ENCODE assay signal across 12 cellular contexts in the genomic region with DNA sequence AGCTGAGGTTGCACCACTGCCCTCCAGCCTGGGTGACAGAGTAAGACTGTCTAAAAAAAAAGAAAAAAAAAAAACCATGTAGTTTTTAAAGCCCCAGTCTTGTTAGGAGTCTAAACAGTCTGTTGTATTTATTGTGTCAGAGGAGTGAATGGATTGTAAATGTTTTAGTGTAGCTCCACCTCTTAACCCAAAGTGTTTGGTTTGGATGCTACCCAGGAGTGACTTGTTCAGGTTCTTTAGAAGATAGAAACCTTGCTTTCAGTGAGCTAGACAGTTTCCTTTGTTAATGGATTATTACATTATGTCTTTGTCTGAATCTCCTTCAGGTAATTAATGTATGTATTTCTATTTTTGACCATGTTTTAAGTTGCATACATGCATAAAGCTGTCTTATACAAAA.
DNase-seq lines count a peak whose midpoint lies in the region; ATAC-seq and TF ChIP-seq lines count a peak whose summit lies in the region.
"Had no signal": no experiment of that assay in that cellular context is flagged by ENCODE, and none has a peak within 500 bp of the region (broad histone marks: within the 10 kb centered on the region; RNA-seq: fewer than 3 reads in every experiment).

No MANE protein-coding gene starts in this region.

- H2AK9ac ChIP-seq in IMR-90 (replicated peaks; ENCODE audit: low read depth, low read length, poor library complexity): no peak overlapping the region

- intact Hi-C loops in IMR-90 (cut with micrococcal nuclease) (no loop called here), left colon (cut with DNase I, micrococcal nuclease) (no loop called here)

- no peaks in the 10 kb centered on the region for H3K36me3 ChIP-seq in IMR-90 (ENCODE audit: control insufficient read depth, insufficient read depth, low read length)

- H4K91ac ChIP-seq in IMR-90 (ENCODE audit: insufficient read depth, low read depth, low read length): no peak overlapping the region

- POLR2A ChIA-PET in IMR-90 (lab: Charles Lee; ENCODE audit: unreplicated experiment): no interaction called here

- H3K18ac ChIP-seq in IMR-90 (ENCODE audit: low read depth, low read length): no peak overlapping the region

- no peak overlapping the region for H4K8ac ChIP-seq in IMR-90 (ENCODE audit: low read depth in 2 of 2, low read length in 2 of 2)

- peaks cover 5% of the 10 kb centered on the region for H3K4me1 Mint-ChIP-seq in stimulated activated effector memory CD8-positive, alpha-beta T cell treated with anti-CD3 and anti-CD28 coated beads, Interleukin-12 subunit alpha, Interleukin-12 subunit beta, amount 100 ng/mL, for 72 hours
- H3K4me1 Mint-ChIP-seq: activated CD4-positive, alpha-beta T cell treated with anti-CD3 and anti-CD28 coated beads, Interleukin-2, amount 10 ng/mL, durations not matched to agents 24 days and 14 days had no signal

- no peaks in the 10 kb centered on the region for H3K9me3 Mint-ChIP-seq in stimulated activated effector memory CD8-positive, alpha-beta T cell treated with anti-CD3 and anti-CD28 coated beads, Interleukin-12 subunit alpha, Interleukin-12 subunit beta, amount 100 ng/mL, for 72 hours
- H3K9me3 Mint-ChIP-seq: activated CD4-positive, alpha-beta T cell treated with anti-CD3 and anti-CD28 coated beads, Interleukin-2, amount 10 ng/mL, durations not matched to agents 24 days and 14 days; CD4-positive, alpha-beta memory T cell; IgD-negative memory B cell had no signal

- no peak overlapping the region for H2AFZ ChIP-seq in IMR-90 (replicated peaks; ENCODE audit: low read length, poor library complexity)

- no peaks in the 10 kb centered on the region for H3K9me1 ChIP-seq in IMR-90 (ENCODE audit: insufficient read depth, low read length)

- H3K27me3 ChIP-seq in IMR-90 (ENCODE audit: control insufficient read depth, insufficient read depth, low read length): no peaks in the 10 kb centered on the region

- no peak for TF ChIP-seq POLR2A in IMR-90 (IDR thresholded peaks at IDR 0.05; ENCODE audit: low read depth, low read length)

- no peaks in the 10 kb centered on the region for H3K36me3 Mint-ChIP-seq in stimulated activated effector memory CD8-positive, alpha-beta T cell treated with anti-CD3 and anti-CD28 coated beads, Interleukin-12 subunit alpha, Interleukin-12 subunit beta, amount 100 ng/mL, for 72 hours
- H3K36me3 Mint-ChIP-seq: IgD-negative memory B cell had no signal

- TF ChIP-seq CTCF in IMR-90 (conservative IDR thresholded peaks at IDR 0.05; ENCODE audit: low read depth, low read length) (no peak), astrocyte of the cerebellum (IDR thresholded peaks at IDR 0.05; ENCODE audit: low read depth, low read length, missing control alignments) (no peak), GM13976 (IDR thresholded peaks at IDR 0.05; ENCODE audit: borderline replicate concordance, control extremely low read depth, extremely low read depth, insufficient read depth, missing control alignments) (no peak)

- H3K56ac ChIP-seq in IMR-90 (ENCODE audit: extremely low read depth, insufficient read depth, low read length): no peak overlapping the region

- dilution Hi-C loops in IMR-90 (cut with HindIII; ENCODE audit: low sequenced_read_pairs, unreplicated experiment): no loop called here

- in situ Hi-C loops in IMR-90 (cut with MboI; ENCODE audit: low sequenced_read_pairs): no loop called here
- in situ Hi-C loops in astrocyte of the cerebellum (cut with HindIII; ENCODE audit: low sequenced_read_pairs): no loop called here
- in situ Hi-C loops in GM13976 (cut with MboI; ENCODE audit: low sequenced_read_pairs, unreplicated experiment): no loop called here

- H2BK20ac ChIP-seq in IMR-90 (ENCODE audit: low read depth, low read length): no peak overlapping the region

- no peak overlapping the region for H3K9ac ChIP-seq in IMR-90 (ENCODE audit: low read depth, low read length)

- H3K4ac ChIP-seq in IMR-90 (ENCODE audit: low read depth, low read length): no peak overlapping the region

- H4K20me1 ChIP-seq in IMR-90 (ENCODE audit: insufficient read depth, low read length): no peaks in the 10 kb centered on the region

- H3K27ac Mint-ChIP-seq in stimulated activated effector memory CD8-positive, alpha-beta T cell treated with anti-CD3 and anti-CD28 coated beads, Interleukin-12 subunit alpha, Interleukin-12 subunit beta, amount 100 ng/mL, for 72 hours: no peak overlapping the region
- H3K27ac Mint-ChIP-seq: activated CD4-positive, alpha-beta T cell treated with anti-CD3 and anti-CD28 coated beads, Interleukin-2, amount 10 ng/mL, durations not matched to agents 24 days and 14 days; CD4-positive, alpha-beta memory T cell; IgD-negative memory B cell had no signal

- no peak overlapping the region for H3K4me3 ChIP-seq in IMR-90 (ENCODE audit: insufficient read depth, low read depth, low read length)
- no peak overlapping the region for H3K4me3 ChIP-seq in astrocyte of the cerebellum (ENCODE audit: low read depth, low read length)

- no peak overlapping the region for H3K4me2 ChIP-seq in IMR-90 (ENCODE audit: low read depth, low read length)

- H2AK5ac ChIP-seq in IMR-90 (ENCODE audit: low read depth, low read length): no peak overlapping the region

- BruUV-seq in IMR-90 (replicated peaks; lab: Mats Ljungman, UMichigan): no TSS peak

- H2BK5ac ChIP-seq in IMR-90 (ENCODE audit: low read depth, low read length, poor library complexity, severe bottlenecking): no peak overlapping the region

- peak; percentile 60; the same call in 1 of the 2 replicates for ATAC-seq in IMR-90 (ENCODE audit: low read depth)
- peak; percentile 96 for ATAC-seq in left colon
- ATAC-seq in GM21786 (IDR thresholded peaks at IDR 0.05; ENCODE audit: unreplicated experiment): no peak
- no peak for ATAC-seq in stimulated activated effector memory CD8-positive, alpha-beta T cell treated with anti-CD3 and anti-CD28 coated beads, Interleukin-12 subunit alpha, Interleukin-12 subunit beta, amount 100 ng/mL, for 72 hours

- no peak overlapping the region for H2BK120ac ChIP-seq in IMR-90 (ENCODE audit: low read depth, low read length)

- H3K9me3 ChIP-seq in IMR-90 (ENCODE audit: control insufficient read depth, insufficient read depth, low read length): no peaks in the 10 kb centered on the region

- no peak overlapping the region for H3K27ac ChIP-seq in IMR-90 (ENCODE audit: insufficient read depth, low read length)

- TF ChIP-seq RAD21 in IMR-90 (IDR thresholded peaks at IDR 0.05; ENCODE audit: low read length): no peak

- peaks cover 21 to 24% of the 10 kb centered on the region in 2 experiments; a peak in 3 of 4 replicates for H3K79me1 ChIP-seq in IMR-90 (ENCODE audit: low read depth in 1 of 2, low read length in 2 of 2)

- H3K14ac ChIP-seq in IMR-90 (replicated peaks; ENCODE audit: low read depth, low read length): no peak overlapping the region

- 0 out of 2 replicates have a peak, but pooled peaks cover 2% of the 10 kb centered on the region for H3K4me1 ChIP-seq in IMR-90 (ENCODE audit: control insufficient read depth, insufficient read depth, low read length)

- H4K5ac ChIP-seq in IMR-90 (ENCODE audit: low read depth, low read length): no peak overlapping the region

- DNase-seq in COR-L47 (lab: John Stamatoyannopoulos, UW) (peak; percentile 12), IMR-90 (peak; percentile 63), astrocyte of the cerebellum (ENCODE audit: low read depth) (peak; percentile 54), left colon (no peak), CD1c-positive myeloid dendritic cell (ENCODE audit: extremely low spot score) (no peak), GM13976 (ENCODE audit: low spot score) (no peak)
- DNase-seq in stimulated activated effector memory CD8-positive, alpha-beta T cell treated with anti-CD3 and anti-CD28 coated beads, Interleukin-12 subunit alpha, Interleukin-12 subunit beta, amount 100 ng/mL, for 72 hours (ENCODE audit: low spot score in 2 of 2): no peak
- DNase-seq: activated CD4-positive, alpha-beta T cell treated with anti-CD3 and anti-CD28 coated beads, Interleukin-2, amount 10 ng/mL, durations not matched to agents 24 days and 14 days; CD4-positive, alpha-beta memory T cell; head of caudate nucleus had no signal

- H3K23ac ChIP-seq in IMR-90 (ENCODE audit: low read depth, low read length): no peak overlapping the region

- CTCF ChIA-PET in IMR-90 (lab: Yijun Ruan, JAX): interaction anchor here (0.6 kb wide), 1 partner anchor 231 kb away, joined by 3 read pairs; no protein-coding TSS in a partner anchor

- no peak overlapping the region for H2BK15ac ChIP-seq in IMR-90 (ENCODE audit: low read depth, low read length)

- no peak overlapping the region for H3K4me3 Mint-ChIP-seq in stimulated activated effector memory CD8-positive, alpha-beta T cell treated with anti-CD3 and anti-CD28 coated beads, Interleukin-12 subunit alpha, Interleukin-12 subunit beta, amount 100 ng/mL, for 72 hours
- H3K4me3 Mint-ChIP-seq: activated CD4-positive, alpha-beta T cell treated with anti-CD3 and anti-CD28 coated beads, Interleukin-2, amount 10 ng/mL, durations not matched to agents 24 days and 14 days; CD4-positive, alpha-beta memory T cell; IgD-negative memory B cell had no signal

TF ChIP-seq in IMR-90, 13 proteins besides CTCF, POLR2A, EP300 and RAD21:
- TF ChIP-seq CEBPB (IDR thresholded peaks at IDR 0.05; ENCODE audit: low read depth, low read length): no peak
- TF ChIP-seq FOS (IDR thresholded peaks at IDR 0.05; ENCODE audit: low read depth, low read length): no peak
TF ChIP-seq in IMR-90: peak in this region for 0.

Comparison
In these comparisons a context has a peak if more than half of its experiments do, and no peak if none do; other contexts are left out.
1. DNase-seq: peak in COR-L47 (single experiment), IMR-90 (single experiment) and astrocyte of the cerebellum (single experiment); none in left colon (0 of 2), stimulated activated effector memory CD8-positive, alpha-beta T cell treated with anti-CD3 and anti-CD28 coated beads, Interleukin-12 subunit alpha, Interleukin-12 subunit beta, amount 100 ng/mL, for 72 hours (0 of 2), CD1c-positive myeloid dendritic cell (single experiment) and GM13976 (single experiment).
2. ATAC-seq: peak in IMR-90 (single experiment) and left colon (single experiment); none in GM21786 (single experiment) and stimulated activated effector memory CD8-positive, alpha-beta T cell treated with anti-CD3 and anti-CD28 coated beads, Interleukin-12 subunit alpha, Interleukin-12 subunit beta, amount 100 ng/mL, for 72 hours (single experiment).